ENCODE assay signal across 19 cellular contexts in genomic region chr13:39957868-39958676, GRCh38.
DNase-seq lines count a peak whose midpoint lies in the region; ATAC-seq and TF ChIP-seq lines count a peak whose summit lies in the region.
"Had no signal": no experiment of that assay in that cellular context is flagged by ENCODE, and none has a peak within 500 bp of the region (broad histone marks: within the 10 kb centered on the region; RNA-seq: fewer than 3 reads in every experiment).

No MANE protein-coding gene starts in this region.

- no peaks in the 10 kb centered on the region for H3K27me3 Mint-ChIP-seq in activated CD4-positive, alpha-beta T cell treated with anti-CD3 and anti-CD28 coated beads, Interleukin-2, amount 10 ng/mL, durations not matched to agents 7 days and 5 days
- H3K27me3 Mint-ChIP-seq in activated naive CD8-positive, alpha-beta T cell = no peaks in the 10 kb centered on the region
- no peaks in the 10 kb centered on the region for H3K27me3 Mint-ChIP-seq in naive thymus-derived CD8-positive, alpha-beta T cell

- H3K4me3 Mint-ChIP-seq in activated CD4-positive, alpha-beta T cell treated with anti-CD3 and anti-CD28 coated beads, Interleukin-2, amount 10 ng/mL, durations not matched to agents 7 days and 5 days = peak overlapping the region; percentile 71
- peak overlapping the region; percentile 77 for H3K4me3 Mint-ChIP-seq in activated naive CD8-positive, alpha-beta T cell
- peak overlapping the region; percentile 78 to 89 (median 83) for H3K4me3 Mint-ChIP-seq in naive thymus-derived CD8-positive, alpha-beta T cell
- H3K4me3 Mint-ChIP-seq: HFFc6 had no signal

- DNase-seq in activated CD4-positive, alpha-beta T cell treated with anti-CD3 and anti-CD28 coated beads, Interleukin-2, amount 10 ng/mL, durations not matched to agents 7 days and 5 days = no peak
- DNase-seq in activated CD4-positive, alpha-beta T cell treated with anti-CD3 and anti-CD28 coated beads for 1 hour = no peak
- DNase-seq in naive thymus-derived CD8-positive, alpha-beta T cell = peak in 3 of 10 donors; percentile 28 to 45 (median 38)
- DNase-seq in NCI-H2171 (lab: John Stamatoyannopoulos, UW) (no peak), NCI-H510A (lab: John Stamatoyannopoulos, UW) (no peak), NOMO-1 treated with DMSO at 0.1 percent for 48 hours (lab: John Stamatoyannopoulos, UW; ENCODE audit: unreplicated experiment) (no peak)
- DNase-seq: activated CD8-positive, alpha-beta memory T cell treated with anti-CD3 and anti-CD28 coated beads, Interleukin-2, amount 50 U/mL, for 48 hours; foreskin fibroblast; HFFc6; NCI-H1930; NCI-H524; Peyer's patch; stimulated activated naive CD4-positive, alpha-beta T cell treated with Interleukin-2 at 50 U/mL for 16 hours had no signal

- no peak for TF ChIP-seq CTCF in OCI-LY1 (IDR thresholded peaks at IDR 0.05; ENCODE audit: low read length)

- H3K27ac Mint-ChIP-seq in activated CD4-positive, alpha-beta T cell treated with anti-CD3 and anti-CD28 coated beads, Interleukin-2, amount 10 ng/mL, durations not matched to agents 7 days and 5 days = peak overlapping the region; percentile 89
- peak overlapping the region; percentile 79 for H3K27ac Mint-ChIP-seq in activated naive CD8-positive, alpha-beta T cell
- peak overlapping the region; percentile 76 to 97 (median 89) for H3K27ac Mint-ChIP-seq in naive thymus-derived CD8-positive, alpha-beta T cell
- H3K27ac Mint-ChIP-seq: CD14-positive monocyte, HFFc6 had no signal

- no peaks in the 10 kb centered on the region for H4K20me1 ChIP-seq in OCI-LY1 (ENCODE audit: insufficient read depth, low read length)

- peak overlapping the region; percentile 45 for H3K4me3 ChIP-seq in OCI-LY1 (ENCODE audit: low read depth, low read length, poor library complexity, severe bottlenecking)
- H3K4me3 ChIP-seq: prostate gland, vagina had no signal

- peaks cover 2% of the 10 kb centered on the region for H3K36me3 Mint-ChIP-seq in activated CD4-positive, alpha-beta T cell treated with anti-CD3 and anti-CD28 coated beads, Interleukin-2, amount 10 ng/mL, durations not matched to agents 7 days and 5 days (ENCODE audit: low read depth)
- H3K36me3 Mint-ChIP-seq in activated naive CD8-positive, alpha-beta T cell = peaks cover 2% of the 10 kb centered on the region
- no peaks in the 10 kb centered on the region for H3K36me3 Mint-ChIP-seq in naive thymus-derived CD8-positive, alpha-beta T cell
- H3K36me3 Mint-ChIP-seq: CD14-positive monocyte had no signal

- no peaks in the 10 kb centered on the region for H3K9me3 ChIP-seq in OCI-LY1 (ENCODE audit: low read length)
- H3K9me3 ChIP-seq: Peyer's patch, prostate gland, vagina had no signal

- peak; percentile 47 to 62 for ATAC-seq in naive thymus-derived CD8-positive, alpha-beta T cell

- POLR2A ChIA-PET in activated CD4-positive, alpha-beta T cell treated with anti-CD3 and anti-CD28 coated beads, Interleukin-2, amount 10 ng/mL, durations not matched to agents 7 days and 5 days (lab: Charles Lee) = no interaction called here
- POLR2A ChIA-PET in naive thymus-derived CD8-positive, alpha-beta T cell (lab: Charles Lee) = no interaction called here

- no peaks in the 10 kb centered on the region for H3K79me2 ChIP-seq in OCI-LY1 (ENCODE audit: insufficient read depth, low read length)

- H3K4me1 ChIP-seq in OCI-LY1 (ENCODE audit: insufficient read depth, low read length, severe bottlenecking) = peaks cover 30% of the 10 kb centered on the region
- H3K4me1 ChIP-seq: Peyer's patch, prostate gland had no signal

- H2AFZ ChIP-seq in OCI-LY1 (ENCODE audit: low read length) = peak overlapping the region; percentile 99

- no peaks in the 10 kb centered on the region for H3K9me2 ChIP-seq in OCI-LY1 (ENCODE audit: low read depth, low read length)

- no peaks in the 10 kb centered on the region for H3K27me3 ChIP-seq in OCI-LY1 (ENCODE audit: insufficient read depth, low read length)
- H3K27me3 ChIP-seq: Peyer's patch, vagina had no signal

- peak overlapping the region; percentile 28; the same call in 1 of the 2 replicates for H3K9ac ChIP-seq in OCI-LY1 (ENCODE audit: low read length)

- H3K9me3 Mint-ChIP-seq in activated CD4-positive, alpha-beta T cell treated with anti-CD3 and anti-CD28 coated beads, Interleukin-2, amount 10 ng/mL, durations not matched to agents 7 days and 5 days = peaks cover 8% of the 10 kb centered on the region
- H3K9me3 Mint-ChIP-seq in activated naive CD8-positive, alpha-beta T cell (ENCODE audit: low read depth) = peaks cover 3% of the 10 kb centered on the region
- H3K9me3 Mint-ChIP-seq in naive thymus-derived CD8-positive, alpha-beta T cell = no peaks in the 10 kb centered on the region
- H3K9me3 Mint-ChIP-seq: HFFc6 had no signal

- peaks cover 45% of the 10 kb centered on the region for H3K4me1 Mint-ChIP-seq in activated CD4-positive, alpha-beta T cell treated with anti-CD3 and anti-CD28 coated beads, Interleukin-2, amount 10 ng/mL, durations not matched to agents 7 days and 5 days
- peaks cover 54% of the 10 kb centered on the region for H3K4me1 Mint-ChIP-seq in activated naive CD8-positive, alpha-beta T cell (ENCODE audit: low read depth)
- peaks cover 37 to 52% (median 48%) of the 10 kb centered on the region in 4 donors for H3K4me1 Mint-ChIP-seq in naive thymus-derived CD8-positive, alpha-beta T cell

- peak overlapping the region; percentile 69 for H3K4me2 ChIP-seq in OCI-LY1 (ENCODE audit: low read length)

- H3K36me3 ChIP-seq in OCI-LY1 (ENCODE audit: insufficient read depth, low read length) = no peaks in the 10 kb centered on the region
- H3K36me3 ChIP-seq: Peyer's patch, prostate gland, vagina had no signal

- no peaks in the 10 kb centered on the region for H3F3A ChIP-seq in OCI-LY1 (ENCODE audit: insufficient read depth, low read length)

- CTCF ChIA-PET in activated CD4-positive, alpha-beta T cell treated with anti-CD3 and anti-CD28 coated beads, Interleukin-2, amount 10 ng/mL, durations not matched to agents 7 days and 5 days (lab: Charles Lee) = interaction anchor here (1.0 kb wide), 1 partner anchor 16 kb away, joined by 4 read pairs; no protein-coding TSS in a partner anchor

- no peak overlapping the region for H3K27ac ChIP-seq in OCI-LY1 (ENCODE audit: low read depth, low read length, poor library complexity, severe bottlenecking)
- H3K27ac ChIP-seq: Peyer's patch, prostate gland, vagina, VCaP had no signal
